In genomic region chr4:21664355-21664754, GRCh38 we compare ENCODE assay signal across 18 cellular contexts.
DNase-seq lines count a peak whose midpoint lies in the region; ATAC-seq, FAIRE-seq and TF ChIP-seq lines count a peak whose summit lies in the region.
"Had no signal": no experiment of that assay in that cellular context is flagged by ENCODE, and none has a peak within 500 bp of the region (broad histone marks: within the 10 kb centered on the region; RNA-seq: fewer than 3 reads in every experiment).

No MANE protein-coding gene starts in this region.

- H3K4me2 ChIP-seq in SK-N-SH = no peak overlapping the region
- H3K4me2 ChIP-seq: BLaER1 treated with 17β-estradiol and CSF1 and Interleukin-3, amounts not matched to agents 10 nM and 100 nM had no signal

- H3K27ac ChIP-seq in SK-N-SH (ENCODE audit: low read depth in 2 of 2, low read length in 1 of 2) = no peak overlapping the region
- H3K27ac ChIP-seq: 22Rv1; BLaER1 treated with 17β-estradiol and CSF1 and Interleukin-3, amounts not matched to agents 10 nM and 100 nM had no signal

- H3F3A ChIP-seq in SK-N-SH (replicated peaks; ENCODE audit: insufficient read depth) = no peaks in the 10 kb centered on the region

- no peak overlapping the region for H2AFZ ChIP-seq in SK-N-SH (ENCODE audit: low read depth)

- H3K4me3 ChIP-seq in SK-N-SH (ENCODE audit: low read depth in 2 of 2, low read length in 1 of 2) = no peak overlapping the region
- H3K4me3 ChIP-seq: BLaER1 treated with 17β-estradiol and CSF1 and Interleukin-3, amounts not matched to agents 10 nM and 100 nM; GM12878; HAP-1 had no signal

- TF ChIP-seq RAD21 in SK-N-SH (IDR thresholded peaks at IDR 0.05; ENCODE audit: low read length) = no peak

- peaks cover 0 to 2% of the 10 kb centered on the region in 2 experiments; a peak in 1 of 4 replicates for H3K4me1 ChIP-seq in SK-N-SH (ENCODE audit: control insufficient read depth in 1 of 2, insufficient read depth in 2 of 2, low read depth in 1 of 2, low read length in 1 of 2)
- H3K4me1 ChIP-seq: BLaER1 treated with 17β-estradiol and CSF1 and Interleukin-3, amounts not matched to agents 10 nM and 100 nM; HAP-1 had no signal

- no peaks in the 10 kb centered on the region for H3K9me2 ChIP-seq in SK-N-SH

- ATAC-seq in SK-N-SH treated with all-trans-retinoic acid at 6 μM for 48 hours = no peak
- ATAC-seq: CD8-positive, alpha-beta T cell; GM12878; HepG2 had no signal

- FAIRE-seq in H54 (lab: Jason Lieb, UNC) = no peak
- FAIRE-seq: GM12878, H1, HepG2 had no signal

- POLR2A ChIA-PET in SK-N-SH (lab: Yijun Ruan, JAX) = no interaction called here

- no peaks in the 10 kb centered on the region for H3K9me3 ChIP-seq in SK-N-SH
- H3K9me3 ChIP-seq: BLaER1 treated with 17β-estradiol and CSF1 and Interleukin-3, amounts not matched to agents 10 nM and 100 nM; HAP-1 had no signal

- H3K79me2 ChIP-seq in SK-N-SH (ENCODE audit: insufficient read depth) = no peaks in the 10 kb centered on the region

- H3K27me3 ChIP-seq in SK-N-SH (ENCODE audit: insufficient read depth) = no peaks in the 10 kb centered on the region
- H3K27me3 ChIP-seq: BLaER1 treated with 17β-estradiol and CSF1 and Interleukin-3, amounts not matched to agents 10 nM and 100 nM had no signal

- DNase-seq in SK-N-SH = no peak
- DNase-seq in NCI-H226 = peak; percentile 78
- DNase-seq in iris pigment epithelial cell (ENCODE audit: low read depth) = peak; percentile 28
- DNase-seq in NCI-H128 (lab: John Stamatoyannopoulos, UW; ENCODE audit: unreplicated experiment) = no peak
- no peak for DNase-seq in H54 (ENCODE audit: insufficient read length, low spot score)
- no peak for DNase-seq in HT-29 (ENCODE audit: low spot score)
- DNase-seq: CD8-positive, alpha-beta T cell; DMS 273 treated with DMSO at 0.1 percent for 48 hours; DMS53; DND-41; EL had no signal

- CTCF ChIA-PET in SK-N-SH (lab: Yijun Ruan, JAX) = no interaction called here

- H3K9ac ChIP-seq in SK-N-SH = no peak overlapping the region
- H3K9ac ChIP-seq: BLaER1 treated with 17β-estradiol and CSF1 and Interleukin-3, amounts not matched to agents 10 nM and 100 nM had no signal

- no peaks in the 10 kb centered on the region for H3K36me3 ChIP-seq in SK-N-SH (replicated peaks in 1 of 2; ENCODE audit: control insufficient read depth in 1 of 2, insufficient read depth in 2 of 2, low read length in 1 of 2)
- H3K36me3 ChIP-seq: BLaER1 treated with 17β-estradiol and CSF1 and Interleukin-3, amounts not matched to agents 10 nM and 100 nM; HAP-1 had no signal

- no peak for TF ChIP-seq EP300 in SK-N-SH (IDR thresholded peaks at IDR 0.05; ENCODE audit: borderline replicate concordance in 1 of 2, low read depth in 1 of 2, low read length in 1 of 2)

- 23% methylated on average over 2 of the region's 2 CpGs for WGBS in SK-N-SH (ENCODE audit: low lambda C conversion rate)

- no peak for TF ChIP-seq CTCF in SK-N-SH (IDR thresholded peaks at IDR 0.05)

- TF ChIP-seq POLR2A in H54 (IDR thresholded peaks at IDR 0.05; ENCODE audit: low read depth, low read length) = no peak

- H4K20me1 ChIP-seq in SK-N-SH (ENCODE audit: insufficient read depth) = no peaks in the 10 kb centered on the region
- H4K20me1 ChIP-seq: BLaER1 treated with 17β-estradiol and CSF1 and Interleukin-3, amounts not matched to agents 10 nM and 100 nM had no signal

TF ChIP-seq in SK-N-SH treated with all-trans-retinoic acid at 6 μM for 48 hours, 23 proteins besides CTCF, POLR2A, EP300 and RAD21:
- TF ChIP-seq ISL1 (CRISPR knock-in tag; IDR thresholded peaks at IDR 0.05) = peak; percentile 62
- TF ChIP-seq ESRRG (CRISPR knock-in tag; IDR thresholded peaks at IDR 0.05) = no peak

TF ChIP-seq in SK-N-SH, 30 proteins besides CTCF, POLR2A, EP300 and RAD21:
- TF ChIP-seq MEF2A (IDR thresholded peaks at IDR 0.05; ENCODE audit: borderline replicate concordance, low read depth) (no peak), TEAD4 (IDR thresholded peaks at IDR 0.05; ENCODE audit: borderline replicate concordance, insufficient read depth) (no peak), SIN3A (IDR thresholded peaks at IDR 0.05; ENCODE audit: borderline replicate concordance, low read depth, low read length) (no peak), ELF1 (IDR thresholded peaks at IDR 0.05) (no peak), MXI1 (IDR thresholded peaks at IDR 0.05; ENCODE audit: low read depth, low read length) (no peak), USF1 (IDR thresholded peaks at IDR 0.05; ENCODE audit: borderline replicate concordance, low read depth) (no peak), MAX (IDR thresholded peaks at IDR 0.05; ENCODE audit: low read depth) (no peak), IRF3 (IDR thresholded peaks at IDR 0.05; ENCODE audit: low read depth, low read length) (no peak), CHD2 (IDR thresholded peaks at IDR 0.05; ENCODE audit: low read length, partially characterized antibody) (no peak), YY1 (IDR thresholded peaks at IDR 0.05; ENCODE audit: low read depth) (no peak), POLR2AphosphoS5 (IDR thresholded peaks at IDR 0.05; ENCODE audit: low read depth, low read length) (no peak), NFIC (IDR thresholded peaks at IDR 0.05; ENCODE audit: borderline replicate concordance) (no peak)

Comparison
In these comparisons a context has a peak if more than half of its experiments do, and no peak if none do; other contexts are left out.
1. DNase-seq: peak in NCI-H226 (single experiment) and iris pigment epithelial cell (single experiment); none in SK-N-SH (single experiment), NCI-H128 (single experiment), H54 (single experiment) and HT-29 (single experiment).